26 cellular contexts compared by ENCODE assay signal in the genomic region with DNA sequence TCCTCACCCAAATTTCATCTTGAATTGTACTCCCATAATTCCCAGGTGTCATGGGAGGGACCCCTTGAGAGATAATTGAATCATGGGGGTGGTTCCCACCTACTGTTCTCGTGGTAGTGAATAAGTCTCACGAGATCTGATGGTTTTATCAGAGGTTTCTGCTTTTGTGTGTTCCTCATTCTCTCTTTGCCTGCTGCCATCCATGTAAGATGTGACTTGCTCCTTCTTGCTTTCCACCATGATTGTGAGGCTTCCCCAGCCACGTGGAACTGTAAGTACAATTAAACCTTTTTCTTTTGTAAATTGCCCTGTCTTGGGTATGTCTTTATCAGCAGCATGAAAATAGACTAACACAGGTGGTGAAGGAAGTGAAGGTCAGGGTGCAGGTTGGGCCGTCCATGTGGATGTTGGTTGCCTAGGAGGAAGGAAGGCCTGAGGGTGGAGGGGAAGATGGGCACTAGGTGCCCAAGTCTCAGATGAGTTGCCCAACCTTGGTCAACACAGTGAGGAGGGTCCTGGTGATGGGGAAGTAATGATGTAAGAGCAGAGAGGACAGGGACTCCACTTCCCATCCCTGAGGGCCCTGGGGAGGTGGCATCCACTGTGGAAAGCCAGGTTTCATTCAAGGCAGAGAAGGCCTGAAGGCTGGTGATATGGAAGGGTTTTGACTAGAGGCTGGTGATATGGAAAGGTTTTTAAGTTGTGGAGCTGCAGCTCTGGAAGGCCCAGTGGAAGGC.
"Had no signal": no experiment of that assay in that cellular context is flagged by ENCODE, and none has a peak within 500 bp of the region (broad histone marks: within the 10 kb centered on the region; RNA-seq: fewer than 3 reads in every experiment).

No MANE protein-coding gene starts in this region.

- H3K9me3 Mint-ChIP-seq: activated CD8-positive, alpha-beta T cell treated with anti-CD3 and anti-CD28 coated beads for 36 hours; activated naive CD4-positive, alpha-beta T cell treated with anti-CD3 and anti-CD28 coated beads, Interleukin-2, amount 10 ng/mL, durations not matched to agents 7 days and 5 days; activated naive CD8-positive, alpha-beta T cell treated with anti-CD3 and anti-CD28 coated beads, Interleukin-2, amount 10 ng/mL, durations not matched to agents 7 days and 5 days; T-helper 2 cell treated with Interferon-gamma antibody and Interleukin-4, amounts not matched to agents 5 μg/mL and 100 μg/mL, for 36 hours had no signal

- H3K36me3 Mint-ChIP-seq: activated CD8-positive, alpha-beta memory T cell treated with anti-CD3 and anti-CD28 coated beads, Interleukin-2, amount 10 ng/mL, durations not matched to agents 7 days and 5 days; activated naive CD4-positive, alpha-beta T cell treated with anti-CD3 and anti-CD28 coated beads, Interleukin-2, amount 10 ng/mL, durations not matched to agents 7 days and 5 days; activated naive CD4-positive, alpha-beta T cell treated with anti-CD3 and anti-CD28 coated beads, Interleukin-2, amount 50 U/mL, for 72 hours; activated naive CD8-positive, alpha-beta T cell treated with anti-CD3 and anti-CD28 coated beads, Interleukin-2, amount 10 ng/mL, durations not matched to agents 7 days and 5 days; brain had no signal

- H3K4me3 Mint-ChIP-seq: activated CD4-positive, alpha-beta T cell treated with anti-CD3 and anti-CD28 coated beads for 36 hours; activated CD4-positive, alpha-beta T cell treated with anti-CD3 and anti-CD28 coated beads, Interleukin-2, amount 10 ng/mL, durations not matched to agents 7 days and 5 days; activated CD8-positive, alpha-beta memory T cell treated with anti-CD3 and anti-CD28 coated beads, Interleukin-2, amount 10 ng/mL, durations not matched to agents 7 days and 5 days; activated CD8-positive, alpha-beta T cell treated with anti-CD3 and anti-CD28 coated beads for 36 hours; activated naive CD4-positive, alpha-beta T cell treated with anti-CD3 and anti-CD28 coated beads, Interleukin-2, amount 10 ng/mL, durations not matched to agents 7 days and 5 days; activated naive CD8-positive, alpha-beta T cell treated with anti-CD3 and anti-CD28 coated beads, Interleukin-2, amount 10 ng/mL, durations not matched to agents 7 days and 5 days; activated T-cell treated with anti-CD3 and anti-CD28 coated beads, Interleukin-2, amount 50 U/mL, for 24 hours; activated T-cell treated with anti-CD3 and anti-CD28 coated beads, Interleukin-2, amount 50 U/mL, for 72 hours; brain; T-helper 17 cell; T-helper 2 cell treated with Interferon-gamma antibody and Interleukin-4, amounts not matched to agents 5 μg/mL and 100 μg/mL, for 36 hours had no signal

- H3K27ac Mint-ChIP-seq: activated CD4-positive, alpha-beta T cell treated with anti-CD3 and anti-CD28 coated beads for 36 hours; activated CD4-positive, alpha-beta T cell treated with anti-CD3 and anti-CD28 coated beads, Interleukin-2, amount 10 ng/mL, durations not matched to agents 7 days and 5 days; activated CD8-positive, alpha-beta memory T cell treated with anti-CD3 and anti-CD28 coated beads, Interleukin-2, amount 10 ng/mL, durations not matched to agents 7 days and 5 days; activated CD8-positive, alpha-beta T cell treated with anti-CD3 and anti-CD28 coated beads for 36 hours; activated naive CD4-positive, alpha-beta T cell treated with anti-CD3 and anti-CD28 coated beads, Interleukin-2, amount 10 ng/mL, durations not matched to agents 7 days and 5 days; activated naive CD4-positive, alpha-beta T cell treated with anti-CD3 and anti-CD28 coated beads, Interleukin-2, amount 50 U/mL, for 72 hours; activated naive CD8-positive, alpha-beta T cell treated with anti-CD3 and anti-CD28 coated beads, Interleukin-2, amount 10 ng/mL, durations not matched to agents 7 days and 5 days; activated T-cell treated with anti-CD3 and anti-CD28 coated beads, Interleukin-2, amount 50 U/mL, for 24 hours; activated T-cell treated with anti-CD3 and anti-CD28 coated beads, Interleukin-2, amount 50 U/mL, for 72 hours; brain; T-helper 17 cell; T-helper 2 cell treated with Interferon-gamma antibody and Interleukin-4, amounts not matched to agents 5 μg/mL and 100 μg/mL, for 36 hours had no signal

- ATAC-seq: activated CD4-positive, alpha-beta T cell treated with anti-CD3 and anti-CD28 coated beads for 36 hours; activated CD8-positive, alpha-beta memory T cell treated with anti-CD3 and anti-CD28 coated beads, Interleukin-2, amount 10 ng/mL, durations not matched to agents 7 days and 5 days; activated CD8-positive, alpha-beta T cell treated with anti-CD3 and anti-CD28 coated beads for 36 hours; activated naive CD4-positive, alpha-beta T cell treated with anti-CD3 and anti-CD28 coated beads, Interleukin-2, amount 50 U/mL, for 72 hours; activated T-cell treated with anti-CD3 and anti-CD28 coated beads, Interleukin-2, amount 50 U/mL, for 72 hours; T-helper 17 cell had no signal

- DNase-seq: activated CD4-positive, alpha-beta T cell treated with anti-CD3 and anti-CD28 coated beads for 36 hours; activated CD4-positive, alpha-beta T cell treated with anti-CD3 and anti-CD28 coated beads, Interleukin-2, amount 10 ng/mL, durations not matched to agents 7 days and 5 days; activated CD4-positive, alpha-beta T cell treated with anti-CD3 and anti-CD28 coated beads, Interleukin-2, amount 50 U/mL, for 4 hours; activated CD4-positive, CD25-positive, alpha-beta regulatory T cell; activated CD4-positive, CD25-positive, alpha-beta regulatory T cell treated with anti-CD3 and anti-CD28 coated beads, Interleukin-2, amount 50 U/mL, for 72 hours; activated CD8-positive, alpha-beta memory T cell treated with anti-CD3 and anti-CD28 coated beads, Interleukin-2, amount 10 ng/mL, durations not matched to agents 7 days and 5 days; activated CD8-positive, alpha-beta memory T cell treated with anti-CD3 and anti-CD28 coated beads, Interleukin-2, amount 50 U/mL, for 4 hours; activated CD8-positive, alpha-beta T cell treated with anti-CD3 and anti-CD28 coated beads for 36 hours; activated gamma-delta T cell; activated naive CD4-positive, alpha-beta T cell; activated naive CD4-positive, alpha-beta T cell treated with anti-CD3 and anti-CD28 coated beads, Interleukin-2, amount 10 ng/mL, durations not matched to agents 7 days and 5 days; activated naive CD8-positive, alpha-beta T cell treated with anti-CD3 and anti-CD28 coated beads, Interleukin-2, amount 10 ng/mL, durations not matched to agents 7 days and 5 days; activated T-cell treated with anti-CD3 and anti-CD28 coated beads for 4 hours; activated T-cell treated with anti-CD3 and anti-CD28 coated beads, Interleukin-2, amount 50 U/mL, for 24 hours; activated T-cell treated with anti-CD3 and anti-CD28 coated beads, Interleukin-2, amount 50 U/mL, for 72 hours; central memory CD4-positive, alpha-beta T cell; cerebellar nuclear complex; colonic mucosa; effector CD8-positive, alpha-beta T cell; foreskin fibroblast; T-helper 1 cell; T-helper 17 cell; T1000 had no signal

- H3K27me3 Mint-ChIP-seq: activated CD4-positive, alpha-beta T cell treated with anti-CD3 and anti-CD28 coated beads for 36 hours; activated CD4-positive, alpha-beta T cell treated with anti-CD3 and anti-CD28 coated beads, Interleukin-2, amount 10 ng/mL, durations not matched to agents 7 days and 5 days; activated CD8-positive, alpha-beta memory T cell treated with anti-CD3 and anti-CD28 coated beads, Interleukin-2, amount 10 ng/mL, durations not matched to agents 7 days and 5 days; activated CD8-positive, alpha-beta T cell treated with anti-CD3 and anti-CD28 coated beads for 36 hours; activated T-cell treated with anti-CD3 and anti-CD28 coated beads, Interleukin-2, amount 50 U/mL, for 24 hours; T-helper 17 cell had no signal
